ENCODE assay signal across 1 cellular context in the genomic region with DNA sequence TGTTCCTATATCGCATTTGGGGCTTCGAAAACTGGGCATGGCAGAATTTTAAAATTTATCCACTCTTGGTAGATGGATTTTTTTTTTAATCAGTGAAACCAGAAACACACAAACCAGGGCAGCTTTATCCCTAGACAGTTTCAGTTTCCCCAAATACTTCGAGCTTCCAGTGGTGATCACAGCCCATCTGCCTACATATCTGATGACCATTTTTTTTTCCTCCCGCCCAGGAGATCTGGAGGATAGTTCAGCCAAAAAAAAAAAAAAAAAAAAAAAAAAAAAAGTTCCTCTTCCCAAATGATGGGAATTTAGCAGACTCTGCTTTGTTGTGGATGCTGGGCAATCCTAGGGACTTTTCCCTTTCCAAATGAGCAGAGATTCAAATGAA.
TF ChIP-seq lines count a peak whose summit lies in the region.

No MANE protein-coding gene starts in this region.

TF ChIP-seq in HepG2, 621 proteins besides CTCF, POLR2A, EP300 and RAD21 (continued from another document):
- TF ChIP-seq, protein P1, sequence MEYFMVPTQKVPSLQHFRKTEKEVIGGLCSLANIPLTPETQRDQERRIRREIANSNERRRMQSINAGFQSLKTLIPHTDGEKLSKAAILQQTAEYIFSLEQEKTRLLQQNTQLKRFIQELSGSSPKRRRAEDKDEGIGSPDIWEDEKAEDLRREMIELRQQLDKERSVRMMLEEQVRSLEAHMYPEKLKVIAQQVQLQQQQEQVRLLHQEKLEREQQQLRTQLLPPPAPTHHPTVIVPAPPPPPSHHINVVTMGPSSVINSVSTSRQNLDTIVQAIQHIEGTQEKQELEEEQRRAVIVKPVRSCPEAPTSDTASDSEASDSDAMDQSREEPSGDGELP (IDR thresholded peaks at IDR 0.05; ENCODE audit: borderline replicate concordance, low read depth), result 0 out of 2 replicates have a peak, but pooled peaks have one; percentile 6
